1 cellular context compared by ENCODE assay signal in genomic region chr19:48618916-48619691, GRCh38.
A peak's percentile ranks its signal among the peaks of the same experiment; 100 is the strongest.
TF ChIP-seq lines count a peak whose summit lies in the region.

Gene RPL18 (minus strand): TSS chr19:48619178. CDS start chr19:48619143, 35 bp downstream.
Gene SPHK2 (plus strand): TSS chr19:48619506. CDS start chr19:48620515, 1,009 bp downstream.

TF ChIP-seq in HepG2, 621 proteins besides CTCF, POLR2A, EP300 and RAD21 (continued from another document and continues in another):
- TF ChIP-seq ZNF580 (CRISPR knock-in tag; IDR thresholded peaks at IDR 0.05; ENCODE audit: borderline replicate concordance, low read depth) (peak; percentile 91), ZSCAN31 (CRISPR knock-in tag; IDR thresholded peaks at IDR 0.05; ENCODE audit: low read depth) (peak; percentile 95), FOXA3 (CRISPR knock-in tag; IDR thresholded peaks at IDR 0.05) (peak; percentile 82), DPF2 (CRISPR knock-in tag; IDR thresholded peaks at IDR 0.05; ENCODE audit: borderline replicate concordance, low read depth) (no peak), RARA (CRISPR knock-in tag; IDR thresholded peaks at IDR 0.05) (peak; percentile 58), ZNF138 (CRISPR knock-in tag; IDR thresholded peaks at IDR 0.05; ENCODE audit: low read depth) (peak; percentile 87; the same call in 1 of the 2 replicates), IRF2 (CRISPR knock-in tag; IDR thresholded peaks at IDR 0.05) (peak; percentile 99), ZNF614 (CRISPR knock-in tag; IDR thresholded peaks at IDR 0.05; ENCODE audit: borderline replicate concordance) (peak; percentile 85), NCOR1 (IDR thresholded peaks at IDR 0.05; ENCODE audit: borderline replicate concordance, low read length) (peak; percentile 27; the same call in 1 of the 2 replicates), ZNF235 (CRISPR knock-in tag; IDR thresholded peaks at IDR 0.05; ENCODE audit: borderline replicate concordance) (no peak), MED8 (CRISPR knock-in tag; IDR thresholded peaks at IDR 0.05; ENCODE audit: insufficient replicate concordance) (peak; percentile 12), TBP (CRISPR knock-in tag; IDR thresholded peaks at IDR 0.05) (no peak), YEATS4 (CRISPR knock-in tag; IDR thresholded peaks at IDR 0.05; ENCODE audit: borderline replicate concordance) (peak; percentile 96), ZNF598 (CRISPR knock-in tag; IDR thresholded peaks at IDR 0.05; ENCODE audit: borderline replicate concordance) (peak; percentile 94), TCF7L2 (IDR thresholded peaks at IDR 0.05; ENCODE audit: low read depth, low read length) (no peak), ZNF547 (CRISPR knock-in tag; IDR thresholded peaks at IDR 0.05) (peak; percentile 88; the same call in 1 of the 2 replicates), ZNF605 (CRISPR knock-in tag; IDR thresholded peaks at IDR 0.05) (no peak; the same call in 1 of the 2 replicates), FOXK2 (IDR thresholded peaks at IDR 0.05) (peak; percentile 74; the same call in 1 of the 2 replicates), ZSCAN22 (CRISPR knock-in tag; IDR thresholded peaks at IDR 0.05) (0 out of 2 replicates have a peak, but pooled peaks have one; percentile 25), NCOA2 (CRISPR knock-in tag; IDR thresholded peaks at IDR 0.05) (peak; percentile 63), ZNF546 (CRISPR knock-in tag; conservative IDR thresholded peaks at IDR 0.05) (peak; percentile 85), SAFB2 (CRISPR knock-in tag; IDR thresholded peaks at IDR 0.05; ENCODE audit: borderline replicate concordance, low read depth) (peak; percentile 63; the same call in 1 of the 2 replicates), TOPORS (CRISPR knock-in tag; IDR thresholded peaks at IDR 0.05) (peak; percentile 34; the same call in 1 of the 2 replicates), E2F1 (CRISPR knock-in tag; IDR thresholded peaks at IDR 0.05) (peak; percentile 60), TARDBP (CRISPR knock-in tag; IDR thresholded peaks at IDR 0.05) (peak; percentile 95), SSRP1 (CRISPR knock-in tag; IDR thresholded peaks at IDR 0.05) (peak; percentile 73; the same call in 1 of the 2 replicates), POLR2AphosphoS5 (IDR thresholded peaks at IDR 0.05; ENCODE audit: low read depth, low read length) (peak; percentile 97), PCBP1 (IDR thresholded peaks at IDR 0.05; ENCODE audit: borderline replicate concordance, low read depth, low read length) (peak; percentile 95), KMT2A (CRISPR knock-in tag; IDR thresholded peaks at IDR 0.05) (peak; percentile 91), CC2D1A (CRISPR knock-in tag; IDR thresholded peaks at IDR 0.05) (no peak), ZNF737 (CRISPR knock-in tag; IDR thresholded peaks at IDR 0.05; ENCODE audit: borderline replicate concordance) (peak; percentile 69; the same call in 1 of the 2 replicates), GMEB1 (CRISPR knock-in tag; IDR thresholded peaks at IDR 0.05; ENCODE audit: borderline replicate concordance) (peak; percentile 100), BCL3 (CRISPR knock-in tag; IDR thresholded peaks at IDR 0.05) (peak; percentile 86; the same call in 1 of the 2 replicates), ZBTB46 (CRISPR knock-in tag; IDR thresholded peaks at IDR 0.05; ENCODE audit: borderline replicate concordance) (0 out of 2 replicates have a peak, but pooled peaks have one; percentile 6), ZNF607 (CRISPR knock-in tag; IDR thresholded peaks at IDR 0.05; ENCODE audit: borderline replicate concordance) (peak; percentile 56; the same call in 1 of the 2 replicates), ZNF225 (CRISPR knock-in tag; IDR thresholded peaks at IDR 0.05) (peak; percentile 70), ZNF644 (CRISPR knock-in tag; IDR thresholded peaks at IDR 0.05; ENCODE audit: low read depth) (0 out of 2 replicates have a peak, but pooled peaks have one; percentile 17), FOXK1 (CRISPR knock-in tag; IDR thresholded peaks at IDR 0.05; ENCODE audit: borderline replicate concordance, low read depth) (peak; percentile 99), NFRKB (IDR thresholded peaks at IDR 0.05) (0 out of 2 replicates have a peak, but pooled peaks have one; percentile 41), THAP11 (CRISPR knock-in tag; IDR thresholded peaks at IDR 0.05) (peak; percentile 98), ZSCAN9 (CRISPR knock-in tag; IDR thresholded peaks at IDR 0.05; ENCODE audit: borderline replicate concordance) (peak; percentile 39; the same call in 1 of the 2 replicates), ZNF850 (CRISPR knock-in tag; conservative IDR thresholded peaks at IDR 0.05) (0 out of 2 replicates have a peak, but pooled peaks have one; percentile 63), ZSCAN29 (CRISPR knock-in tag; conservative IDR thresholded peaks at IDR 0.05) (no peak), SIN3B (IDR thresholded peaks at IDR 0.05; ENCODE audit: low read length) (peak; percentile 62), FLYWCH1 (CRISPR knock-in tag; IDR thresholded peaks at IDR 0.05) (no peak), FOXC1 (CRISPR knock-in tag; IDR thresholded peaks at IDR 0.05; ENCODE audit: borderline replicate concordance) (peak; percentile 89), ZNF576 (CRISPR knock-in tag; IDR thresholded peaks at IDR 0.05) (no peak), MXI1 (IDR thresholded peaks at IDR 0.05; ENCODE audit: borderline replicate concordance, low read depth, low read length) (peak; percentile 87; the same call in 1 of the 3 replicates), CREB1 (IDR thresholded peaks at IDR 0.05) (peak; percentile 100), CREB1 (CRISPR knock-in tag; IDR thresholded peaks at IDR 0.05) (peak; percentile 100), NRL (CRISPR knock-in tag; IDR thresholded peaks at IDR 0.05; ENCODE audit: borderline replicate concordance) (peak; percentile 94), DR1 (CRISPR knock-in tag; IDR thresholded peaks at IDR 0.05) (peak; percentile 97), ZNF790 (CRISPR knock-in tag; IDR thresholded peaks at IDR 0.05; ENCODE audit: borderline replicate concordance) (no peak), JUNB (CRISPR knock-in tag; IDR thresholded peaks at IDR 0.05; ENCODE audit: borderline replicate concordance) (no peak), LBX2 (CRISPR knock-in tag; IDR thresholded peaks at IDR 0.05; ENCODE audit: borderline replicate concordance) (no peak), KDM3A (CRISPR knock-in tag; IDR thresholded peaks at IDR 0.05; ENCODE audit: low read depth) (peak; percentile 97), ZNF646 (CRISPR knock-in tag; IDR thresholded peaks at IDR 0.05) (no peak), CEBPG (CRISPR knock-in tag; IDR thresholded peaks at IDR 0.05) (peak; percentile 7; the same call in 1 of the 2 replicates)
